ENCODE assay signal across 14 cellular contexts in the genomic region with DNA sequence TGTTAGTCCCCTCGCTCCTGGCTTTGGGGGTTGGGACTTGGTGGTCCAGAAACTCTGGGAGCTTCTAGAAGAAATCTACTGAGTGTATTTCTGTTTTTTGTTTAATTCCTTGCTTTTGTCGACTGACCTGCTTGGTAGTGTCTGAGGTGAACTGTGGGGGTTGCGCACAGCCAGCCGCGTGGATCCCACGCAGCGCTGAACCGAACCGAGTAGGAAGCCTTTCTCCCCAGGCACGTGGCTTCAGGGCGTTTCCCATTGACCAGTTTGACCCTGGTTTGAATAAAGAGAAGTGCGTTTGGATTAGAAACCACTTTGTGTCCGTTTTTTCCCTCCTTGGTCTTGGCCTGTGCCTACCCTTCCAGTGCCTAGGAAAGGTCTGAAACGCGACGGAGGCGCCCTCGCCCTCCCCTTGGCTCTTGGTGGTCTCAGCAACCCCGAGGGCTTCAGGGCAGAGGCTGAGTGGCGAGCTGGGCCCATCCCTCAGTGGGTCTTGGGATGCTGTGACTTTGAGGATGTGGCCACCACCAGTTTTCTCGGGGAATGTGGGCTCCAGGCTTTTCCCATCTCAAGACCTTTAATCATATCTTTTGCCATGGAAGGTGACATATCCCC. TPM values are rescaled to one million over a fixed set of nuclear protein-coding genes. Genes with fewer than 3 reads are reported as not detected.
"Had no signal": no experiment of that assay in that cellular context is flagged by ENCODE, and none has a peak within 500 bp of the region (broad histone marks: within the 10 kb centered on the region; RNA-seq: fewer than 3 reads in every experiment).

No MANE protein-coding gene starts in this region.

- ATAC-seq: activated CD4-positive, alpha-beta T cell treated with anti-CD3 and anti-CD28 coated beads for 36 hours; left ventricle myocardium superior; pancreas had no signal

- H3K4me3 Mint-ChIP-seq: activated CD4-positive, alpha-beta memory T cell treated with anti-CD3 and anti-CD28 coated beads, Interleukin-2, amount 10 ng/mL, durations not matched to agents 7 days and 5 days; activated CD4-positive, alpha-beta T cell treated with anti-CD3 and anti-CD28 coated beads for 36 hours had no signal

- H3K27ac ChIP-seq: colonic mucosa, pancreas, thyroid gland, uterus had no signal

- H3K4me3 ChIP-seq: colonic mucosa, pancreas, thyroid gland, uterus had no signal

- DNase-seq: activated CD4-positive, alpha-beta memory T cell treated with anti-CD3 and anti-CD28 coated beads, Interleukin-2, amount 10 ng/mL, durations not matched to agents 7 days and 5 days; activated CD4-positive, alpha-beta T cell treated with anti-CD3 and anti-CD28 coated beads for 36 hours; activated CD8-positive, alpha-beta memory T cell treated with anti-CD3 and anti-CD28 coated beads, Interleukin-2, amount 50 U/mL, for 4 hours; caudate nucleus; colonic mucosa; effector CD4-positive, alpha-beta T cell; left ventricle myocardium superior; mesenchymal stem cell; stimulated activated CD4-positive, alpha-beta T cell treated with anti-CD3 and anti-CD28 coated beads, Interleukin-4, amount 100 ng/mL, for 4 hours; T-helper 2 cell; thyroid gland had no signal

- H3K27me3 ChIP-seq: colonic mucosa, pancreas, thyroid gland, uterus had no signal

- H3K36me3 ChIP-seq: uterus had no signal

- H3K9me3 Mint-ChIP-seq: activated CD4-positive, alpha-beta memory T cell treated with anti-CD3 and anti-CD28 coated beads, Interleukin-2, amount 10 ng/mL, durations not matched to agents 7 days and 5 days had no signal

- H3K27ac Mint-ChIP-seq: activated CD4-positive, alpha-beta memory T cell treated with anti-CD3 and anti-CD28 coated beads, Interleukin-2, amount 10 ng/mL, durations not matched to agents 7 days and 5 days; activated CD4-positive, alpha-beta T cell treated with anti-CD3 and anti-CD28 coated beads for 36 hours had no signal

- H3K27me3 Mint-ChIP-seq: activated CD4-positive, alpha-beta memory T cell treated with anti-CD3 and anti-CD28 coated beads, Interleukin-2, amount 10 ng/mL, durations not matched to agents 7 days and 5 days; activated CD4-positive, alpha-beta T cell treated with anti-CD3 and anti-CD28 coated beads for 36 hours had no signal

- H3K9me3 ChIP-seq: colonic mucosa, pancreas, thyroid gland, uterus had no signal

RNA-seq across cellular contexts. Expression of a gene that starts 14.4 kb away (rescaled TPM):
- total RNA-seq: kidney epithelial cell had no signal
